ENCODE assay signal across 18 cellular contexts in genomic region chr4:16722386-16722785, GRCh38.
"Had no signal": no experiment of that assay in that cellular context is flagged by ENCODE, and none has a peak within 500 bp of the region (broad histone marks: within the 10 kb centered on the region; RNA-seq: fewer than 3 reads in every experiment).

No MANE protein-coding gene starts in this region.

- ATAC-seq: activated CD8-positive, alpha-beta T cell treated with anti-CD3 and anti-CD28 coated beads, Interleukin-2, amount 10 ng/mL, durations not matched to agents 7 days and 5 days; activated naive CD8-positive, alpha-beta T cell treated with anti-CD3 and anti-CD28 coated beads, Interleukin-2, amount 50 U/mL, for 24 hours; natural killer cell; upper lobe of right lung had no signal

- H3K9me3 ChIP-seq: ovary, prostate gland had no signal

- H3K36me3 ChIP-seq: ovary, prostate gland, upper lobe of right lung had no signal

- DNase-seq: activated CD4-positive, alpha-beta T cell treated with anti-CD3 and anti-CD28 coated beads for 1 hour; activated CD4-positive, alpha-beta T cell treated with anti-CD3 and anti-CD28 coated beads, Interleukin-2, amount 50 U/mL, for 1 hour; activated CD8-positive, alpha-beta T cell treated with anti-CD3 and anti-CD28 coated beads, Interleukin-2, amount 10 ng/mL, durations not matched to agents 7 days and 5 days; activated gamma-delta T cell; activated naive CD4-positive, alpha-beta T cell treated with anti-CD3 and anti-CD28 coated beads, Interleukin-2, amount 50 U/mL, for 16 hours; activated naive CD8-positive, alpha-beta T cell treated with anti-CD3 and anti-CD28 coated beads, Interleukin-2, amount 50 U/mL, for 24 hours; anterior cingulate cortex; caudate nucleus; effector CD4-positive, alpha-beta T cell; left ventricle myocardium inferior; mammary epithelial cell; natural killer cell; ovary; stimulated activated CD4-positive, alpha-beta T cell treated with anti-CD3 and anti-CD28 coated beads, Interleukin-4, amount 100 ng/mL, for 24 hours; stimulated activated naive CD4-positive, alpha-beta T cell treated with Interleukin-2 at 50 U/mL for 16 hours; T-helper 9 cell; upper lobe of right lung had no signal

- H3K4me1 ChIP-seq: prostate gland, upper lobe of right lung had no signal

- H3K4me3 ChIP-seq: ovary, prostate gland, upper lobe of right lung had no signal

- H3K27me3 ChIP-seq: ovary, upper lobe of right lung had no signal

- H3K27ac ChIP-seq: prostate gland, upper lobe of right lung had no signal
